In genomic region chr13:44620057-44620456, GRCh38 we compare ENCODE assay signal across 16 cellular contexts. TPM values are rescaled to one million over a fixed set of nuclear protein-coding genes. Genes with fewer than 3 reads are reported as not detected.
DNase-seq lines count a peak whose midpoint lies in the region; TF ChIP-seq lines count a peak whose summit lies in the region.
"Had no signal": no experiment of that assay in that cellular context is flagged by ENCODE, and none has a peak within 500 bp of the region (broad histone marks: within the 10 kb centered on the region; RNA-seq: fewer than 3 reads in every experiment).

No MANE protein-coding gene starts in this region.

- intact Hi-C loops in posterior vena cava (cut with DNase I): no loop called here

- DNase-seq in EH (ENCODE audit: low read depth): peak; percentile 84
- DNase-seq in M059J (ENCODE audit: low read depth): peak; percentile 72
- peak; percentile 73 for DNase-seq in epithelial cell of proximal tubule (ENCODE audit: low read depth)
- DNase-seq in myocyte (ENCODE audit: low read depth): peak; percentile 40
- no peak for DNase-seq in NCI-H524 treated with DMSO at 0.1 percent for 48 hours (lab: John Stamatoyannopoulos, UW)
- no peak for DNase-seq in T-helper 1 cell
- no peak for DNase-seq in posterior vena cava (ENCODE audit: low spot score)
- DNase-seq in NCI-H2171 (lab: John Stamatoyannopoulos, UW): no peak
- DNase-seq: activated CD8-positive, alpha-beta T cell treated with anti-CD3 and anti-CD28 coated beads for 36 hours; adrenal gland; esophagus squamous epithelium; H9; NCI-H1417 treated with DMSO at 0.1 percent for 48 hours; stimulated activated CD4-positive, alpha-beta T cell treated with anti-CD3 and anti-CD28 coated beads, Interleukin-4, amount 100 ng/mL, for 24 hours; upper lobe of left lung had no signal

- no peak for TF ChIP-seq CTCF in epithelial cell of proximal tubule (conservative IDR thresholded peaks at IDR 0.05; ENCODE audit: low read depth, low read length)

- H3K4me3 ChIP-seq in epithelial cell of proximal tubule (ENCODE audit: low read depth, low read length): no peak overlapping the region
- H3K4me3 ChIP-seq: adrenal gland, esophagus squamous epithelium, K562, upper lobe of left lung had no signal

RNA-seq across cellular contexts. Expression of gene TSC22D1, which starts 43.9 kb away (rescaled TPM):
- 48.3 and 52.4 TPM in 2 replicates for total RNA-seq in M059J (2014; rRNA removed; shearing (Covaris generic))
- total RNA-seq in epithelial cell of proximal tubule (34.2 and 38.3 TPM in 2 replicates), myocyte (48.7 and 67.7 TPM in 2 replicates), posterior vena cava (100 to 1,000 TPM; 182 to 197 TPM)
- 48.0 TPM for polyA plus RNA-seq in myocyte (2012)

Comparison
In these comparisons a context has a peak if more than half of its experiments do, and no peak if none do; other contexts are left out.
1. DNase-seq: peak in EH (single experiment), M059J (single experiment), epithelial cell of proximal tubule (single experiment) and myocyte (single experiment); none in NCI-H524 treated with DMSO at 0.1 percent for 48 hours (single experiment), T-helper 1 cell (0 of 5), posterior vena cava (single experiment) and NCI-H2171 (single experiment).